ENCODE assay signal across 19 cellular contexts in genomic region chr12:96522283-96522682, GRCh38.
"Had no signal": no experiment of that assay in that cellular context is flagged by ENCODE, and none has a peak within 500 bp of the region (broad histone marks: within the 10 kb centered on the region; RNA-seq: fewer than 3 reads in every experiment).

No MANE protein-coding gene starts in this region.

- ATAC-seq: activated CD4-positive, CD25-positive, alpha-beta regulatory T cell treated with anti-CD3 and anti-CD28 coated beads, Interleukin-2, amount 50 U/mL, for 24 hours; body of pancreas; effector memory CD8-positive, alpha-beta T cell; left lobe of liver; natural killer cell; stimulated activated naive CD8-positive, alpha-beta T cell treated with anti-CD3 and anti-CD28 coated beads, Interleukin-15, Interleukin-2, amounts not matched to agents 100 U/mL and 50 U/mL, for 24 hours had no signal

- H3K4me3 ChIP-seq: body of pancreas, ovary, suprapubic skin, upper lobe of left lung had no signal

- H3K36me3 ChIP-seq: ovary, suprapubic skin, upper lobe of left lung had no signal

- H3K27me3 Mint-ChIP-seq: activated naive CD4-positive, alpha-beta T cell treated with anti-CD3 and anti-CD28 coated beads, Interleukin-2, amount 50 U/mL, for 24 hours; dendritic cell treated with granulocyte-macrophage colony-stimulating factor and Interleukin-4, amounts not matched to agents 40 ng/mL and 50 ng/mL, for 4 days; effector memory CD8-positive, alpha-beta T cell; memory B cell had no signal

- DNase-seq: activated CD4-positive, alpha-beta T cell treated with anti-CD3 and anti-CD28 coated beads, Interleukin-2, amount 50 U/mL, for 4 hours; activated effector memory CD4-positive, alpha-beta T cell treated with Interleukin-2 at 50 U/mL for 16 hours; activated T-cell treated with anti-CD3 and anti-CD28 coated beads, Interleukin-2, amount 50 U/mL, for 1 hour; body of pancreas; cerebellar nuclear complex; effector memory CD8-positive, alpha-beta T cell; hippocampal formation; natural killer cell; ovary; stimulated activated CD4-positive, alpha-beta T cell treated with anti-CD3 and anti-CD28 coated beads, Interleukin-12 subunit alpha, Interleukin-12 subunit beta, amount 100 ng/mL, for 4 hours; stimulated activated naive CD8-positive, alpha-beta T cell treated with anti-CD3 and anti-CD28 coated beads, Interleukin-15, Interleukin-2, amounts not matched to agents 100 U/mL and 50 U/mL, for 24 hours; upper lobe of left lung had no signal

- H3K9me3 Mint-ChIP-seq: activated naive CD4-positive, alpha-beta T cell treated with anti-CD3 and anti-CD28 coated beads, Interleukin-2, amount 50 U/mL, for 24 hours; dendritic cell treated with granulocyte-macrophage colony-stimulating factor and Interleukin-4, amounts not matched to agents 40 ng/mL and 50 ng/mL, for 4 days; effector memory CD8-positive, alpha-beta T cell; memory B cell; natural killer cell had no signal

- H3K4me1 Mint-ChIP-seq: memory B cell, natural killer cell had no signal

- H3K36me3 Mint-ChIP-seq: activated naive CD4-positive, alpha-beta T cell treated with anti-CD3 and anti-CD28 coated beads, Interleukin-2, amount 50 U/mL, for 24 hours; memory B cell; natural killer cell had no signal

- H3K27ac ChIP-seq: body of pancreas, ovary, suprapubic skin, upper lobe of left lung had no signal

- H3K27me3 ChIP-seq: body of pancreas, ovary, suprapubic skin, upper lobe of left lung had no signal

- H3K27ac Mint-ChIP-seq: activated naive CD4-positive, alpha-beta T cell treated with anti-CD3 and anti-CD28 coated beads, Interleukin-2, amount 50 U/mL, for 24 hours; dendritic cell treated with granulocyte-macrophage colony-stimulating factor and Interleukin-4, amounts not matched to agents 40 ng/mL and 50 ng/mL, for 4 days; effector memory CD8-positive, alpha-beta T cell; natural killer cell; T-helper 2 cell treated with Interferon-gamma antibody and Interleukin-4, amounts not matched to agents 5 μg/mL and 100 μg/mL, for 36 hours had no signal

- H3K4me1 ChIP-seq: body of pancreas, suprapubic skin, upper lobe of left lung had no signal

- H3K9me3 ChIP-seq: body of pancreas, ovary, suprapubic skin, upper lobe of left lung had no signal

- H3K4me3 Mint-ChIP-seq: activated naive CD4-positive, alpha-beta T cell treated with anti-CD3 and anti-CD28 coated beads, Interleukin-2, amount 50 U/mL, for 24 hours; dendritic cell treated with granulocyte-macrophage colony-stimulating factor and Interleukin-4, amounts not matched to agents 40 ng/mL and 50 ng/mL, for 4 days; effector memory CD8-positive, alpha-beta T cell; memory B cell; natural killer cell; T-helper 2 cell treated with Interferon-gamma antibody and Interleukin-4, amounts not matched to agents 5 μg/mL and 100 μg/mL, for 36 hours had no signal
